ENCODE assay signal across 8 cellular contexts in genomic region chr12:29103539-29103974, GRCh38. TPM values are rescaled to one million over a fixed set of nuclear protein-coding genes. Genes with fewer than 3 reads are reported as not detected.
A peak's percentile ranks its signal among the peaks of the same experiment; 100 is the strongest.
DNase-seq lines count a peak whose midpoint lies in the region; ATAC-seq and TF ChIP-seq lines count a peak whose summit lies in the region.

No MANE protein-coding gene starts in this region.

- no peaks in the 10 kb centered on the region for H3K36me3 ChIP-seq in Loucy (ENCODE audit: insufficient read depth, low read length)

- H4K20me1 ChIP-seq in Loucy (ENCODE audit: insufficient read depth, low read length, poor library complexity, severe bottlenecking), result no peaks in the 10 kb centered on the region

- H3K9me3 Mint-ChIP-seq in activated T-helper 2 cell treated with anti-CD3 and anti-CD28 coated beads, Interferon-gamma antibody, Interleukin-2, Interleukin-4, amounts not matched to agents 10 μg/mL and 5 μg/mL and 100 μg/mL, durations not matched to agents 14 hours and 24 hours and 36 hours, result peaks cover 16% of the 10 kb centered on the region

- intact Hi-C loops in activated T-helper 2 cell treated with anti-CD3 and anti-CD28 coated beads, Interferon-gamma antibody, Interleukin-2, Interleukin-4, amounts not matched to agents 10 μg/mL and 5 μg/mL and 100 μg/mL, durations not matched to agents 14 hours and 24 hours and 36 hours (cut with micrococcal nuclease), result loop anchor here (1.0 to 10.0 kb wide), 5 partner anchors 21 to 1651 kb away; partner anchors contain the start of gene CAPRIN2

- H3K27me3 Mint-ChIP-seq in activated T-helper 2 cell treated with anti-CD3 and anti-CD28 coated beads, Interferon-gamma antibody, Interleukin-2, Interleukin-4, amounts not matched to agents 10 μg/mL and 5 μg/mL and 100 μg/mL, durations not matched to agents 14 hours and 24 hours and 36 hours (ENCODE audit: low read depth), result peaks cover 10% of the 10 kb centered on the region

- no peak for TF ChIP-seq CTCF in GM12865 (IDR thresholded peaks at IDR 0.05; ENCODE audit: insufficient read depth, low read depth, low read length, missing control alignments)
- TF ChIP-seq CTCF in Loucy (conservative IDR thresholded peaks at IDR 0.05; ENCODE audit: low read length), result no peak

- H3K4me2 ChIP-seq in Loucy (ENCODE audit: low read depth, low read length, poor library complexity, severe bottlenecking), result peak overlapping the region; percentile 83

- ATAC-seq in GM21717 (IDR thresholded peaks at IDR 0.05; ENCODE audit: unreplicated experiment), result peak; percentile 99

- H3K9me3 ChIP-seq in Loucy (ENCODE audit: insufficient read depth, low read depth, low read length), result peaks cover 4% of the 10 kb centered on the region; the same call in 1 of the 2 replicates

- H3K27me3 ChIP-seq in Loucy (ENCODE audit: insufficient read depth, low read length, poor library complexity, severe bottlenecking), result no peaks in the 10 kb centered on the region

- H3K79me2 ChIP-seq in Loucy (ENCODE audit: insufficient read depth, low read length), result no peaks in the 10 kb centered on the region

- H3K4me1 ChIP-seq in Loucy (ENCODE audit: insufficient read depth, low read length, poor library complexity, severe bottlenecking), result peaks cover 51% of the 10 kb centered on the region

- peak; percentile 85 for DNase-seq in GM12865 (ENCODE audit: low read depth)
- DNase-seq in activated T-helper 2 cell treated with anti-CD3 and anti-CD28 coated beads, Interferon-gamma antibody, Interleukin-2, Interleukin-4, amounts not matched to agents 10 μg/mL and 5 μg/mL and 100 μg/mL, durations not matched to agents 14 hours and 24 hours and 36 hours (ENCODE audit: low spot score), result peak; percentile 65
- peak; percentile 38 for DNase-seq in stimulated activated CD8-positive, alpha-beta memory T cell treated with anti-CD3 and anti-CD28 coated beads, Interleukin-4, amount 100 ng/mL, for 48 hours
- no peak for DNase-seq in NCI-H510A treated with DMSO at 0.1 percent for 48 hours (lab: John Stamatoyannopoulos, UW)
- DNase-seq in NCI-H446 (lab: John Stamatoyannopoulos, UW), result no peak
- DNase-seq in NCI-H748 (lab: John Stamatoyannopoulos, UW; ENCODE audit: unreplicated experiment), result no peak

- H3K27ac Mint-ChIP-seq in activated T-helper 2 cell treated with anti-CD3 and anti-CD28 coated beads, Interferon-gamma antibody, Interleukin-2, Interleukin-4, amounts not matched to agents 10 μg/mL and 5 μg/mL and 100 μg/mL, durations not matched to agents 14 hours and 24 hours and 36 hours, result peak overlapping the region; percentile 60

- H3K36me3 Mint-ChIP-seq in activated T-helper 2 cell treated with anti-CD3 and anti-CD28 coated beads, Interferon-gamma antibody, Interleukin-2, Interleukin-4, amounts not matched to agents 10 μg/mL and 5 μg/mL and 100 μg/mL, durations not matched to agents 14 hours and 24 hours and 36 hours (ENCODE audit: low read depth), result peaks cover 10% of the 10 kb centered on the region

- H3K9me2 ChIP-seq in Loucy (replicated peaks; ENCODE audit: low read depth, low read length), result no peaks in the 10 kb centered on the region

- peaks cover 29% of the 10 kb centered on the region for H3K4me1 Mint-ChIP-seq in activated T-helper 2 cell treated with anti-CD3 and anti-CD28 coated beads, Interferon-gamma antibody, Interleukin-2, Interleukin-4, amounts not matched to agents 10 μg/mL and 5 μg/mL and 100 μg/mL, durations not matched to agents 14 hours and 24 hours and 36 hours (ENCODE audit: low read depth)

- H3K4me3 ChIP-seq in GM12865 (ENCODE audit: low read depth, low read length) (no peak overlapping the region), Loucy (ENCODE audit: low read length, poor library complexity, severe bottlenecking) (peak overlapping the region; percentile 70)

- H3F3A ChIP-seq in Loucy (ENCODE audit: low read depth), result peaks cover 21% of the 10 kb centered on the region; the same call in 1 of the 2 replicates

- H3K9ac ChIP-seq in Loucy (ENCODE audit: low read depth, low read length, poor library complexity, severe bottlenecking), result peak overlapping the region; percentile 71

- peak overlapping the region; percentile 59 for H2AFZ ChIP-seq in Loucy (ENCODE audit: low read length)

- H3K4me3 Mint-ChIP-seq in activated T-helper 2 cell treated with anti-CD3 and anti-CD28 coated beads, Interferon-gamma antibody, Interleukin-2, Interleukin-4, amounts not matched to agents 10 μg/mL and 5 μg/mL and 100 μg/mL, durations not matched to agents 14 hours and 24 hours and 36 hours (ENCODE audit: low read depth), result peak overlapping the region; percentile 7

RNA-seq across cellular contexts. Expression of gene FAR2, which starts 45.5 kb away (rescaled TPM):
- total RNA-seq in activated T-helper 2 cell treated with anti-CD3 and anti-CD28 coated beads, Interferon-gamma antibody, Interleukin-2, Interleukin-4, amounts not matched to agents 10 μg/mL and 5 μg/mL and 100 μg/mL, durations not matched to agents 14 hours and 24 hours and 36 hours, result 3.8 and 4.3 TPM in 2 replicates

Comparison
In these comparisons a context has a peak if more than half of its experiments do, and no peak if none do; other contexts are left out.
1. DNase-seq: peak in GM12865 (single experiment), activated T-helper 2 cell treated with anti-CD3 and anti-CD28 coated beads, Interferon-gamma antibody, Interleukin-2, Interleukin-4, amounts not matched to agents 10 μg/mL and 5 μg/mL and 100 μg/mL, durations not matched to agents 14 hours and 24 hours and 36 hours (single experiment) and stimulated activated CD8-positive, alpha-beta memory T cell treated with anti-CD3 and anti-CD28 coated beads, Interleukin-4, amount 100 ng/mL, for 48 hours (single experiment); none in NCI-H510A treated with DMSO at 0.1 percent for 48 hours (single experiment), NCI-H446 (0 of 2) and NCI-H748 (single experiment).